Comparison of ENCODE assay signal across 19 cellular contexts in the genomic region with DNA sequence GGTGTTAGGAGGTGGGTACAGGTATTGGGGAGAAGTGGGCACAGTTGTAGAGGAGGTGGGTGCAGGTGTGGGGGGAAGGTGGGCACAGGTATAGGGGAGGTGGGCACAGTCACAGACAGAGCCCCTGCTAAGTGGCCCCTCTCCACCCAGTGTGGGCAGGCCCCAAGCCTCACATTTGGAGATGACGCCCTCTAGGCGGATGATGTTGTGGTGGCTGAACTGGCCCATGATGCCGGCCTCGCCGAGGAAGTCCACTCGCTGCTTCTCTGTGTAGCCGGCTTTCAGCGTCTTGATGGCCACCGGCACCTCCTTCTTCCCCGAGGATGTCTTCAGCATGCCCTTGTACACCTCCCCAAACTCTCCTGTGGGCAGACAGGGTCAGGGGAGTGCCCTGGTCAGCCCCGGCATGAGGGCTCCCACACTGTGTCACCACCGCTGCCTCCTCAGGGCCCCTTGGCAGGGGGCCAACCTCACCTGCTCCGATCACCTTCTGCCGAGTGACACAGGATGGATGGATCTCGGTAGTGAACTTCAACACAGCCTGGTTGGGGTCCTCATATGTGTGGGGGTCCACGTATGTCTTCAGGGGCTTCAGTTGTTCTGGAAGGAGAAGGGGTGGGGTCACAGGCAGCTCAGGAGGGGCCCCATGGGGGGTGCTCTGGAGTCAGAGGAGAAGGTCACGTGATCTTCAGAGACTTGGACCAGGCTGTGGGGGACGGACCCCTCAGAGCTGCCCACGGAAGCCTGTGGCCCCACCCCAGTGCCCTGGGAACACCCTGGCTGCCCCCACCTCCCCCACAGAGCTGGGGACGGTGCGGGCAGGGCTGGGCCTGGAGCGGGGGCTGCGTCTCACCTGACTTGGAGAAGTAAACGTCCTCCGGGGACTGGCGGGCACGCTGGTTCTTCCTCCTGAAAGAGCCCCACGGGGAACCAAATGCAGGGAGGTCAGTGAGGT. TPM values are rescaled to one million over a fixed set of nuclear protein-coding genes. Genes with fewer than 3 reads are reported as not detected.
A peak's percentile ranks its signal among the peaks of the same experiment; 100 is the strongest.
DNase-seq lines count a peak whose midpoint lies in the region; ATAC-seq and TF ChIP-seq lines count a peak whose summit lies in the region.
"Had no signal": no experiment of that assay in that cellular context is flagged by ENCODE, and none has a peak within 500 bp of the region (broad histone marks: within the 10 kb centered on the region; RNA-seq: fewer than 3 reads in every experiment).

No MANE protein-coding gene starts in this region.

- H3K27me3 Mint-ChIP-seq in naive thymus-derived CD4-positive, alpha-beta T cell: no peaks in the 10 kb centered on the region
- H3K27me3 Mint-ChIP-seq in type B pancreatic cell (no peaks in the 10 kb centered on the region), MCF 10A (ENCODE audit: insufficient read depth, unreplicated experiment) (no peaks in the 10 kb centered on the region)
- peaks cover 3% of the 10 kb centered on the region for H3K27me3 Mint-ChIP-seq in activated T-helper 1 cell treated with anti-CD3 and anti-CD28 coated beads, Interleukin-12 subunit alpha, Interleukin-12 subunit beta, Interleukin-2, Interleukin-4 antibody, amounts not matched to agents 30 ng/mL and 10 ng/mL and 1 ng/mL, durations not matched to agents 14 hours and 24 hours and 36 hours (ENCODE audit: insufficient read depth)

- H3K9me3 Mint-ChIP-seq in naive thymus-derived CD4-positive, alpha-beta T cell: no peaks in the 10 kb centered on the region
- H3K9me3 Mint-ChIP-seq in type B pancreatic cell (no peaks in the 10 kb centered on the region), MCF 10A (ENCODE audit: unreplicated experiment) (no peaks in the 10 kb centered on the region)
- no peaks in the 10 kb centered on the region for H3K9me3 Mint-ChIP-seq in activated T-helper 1 cell treated with anti-CD3 and anti-CD28 coated beads, Interleukin-12 subunit alpha, Interleukin-12 subunit beta, Interleukin-2, Interleukin-4 antibody, amounts not matched to agents 30 ng/mL and 10 ng/mL and 1 ng/mL, durations not matched to agents 14 hours and 24 hours and 36 hours
- H3K9me3 Mint-ChIP-seq: CD4-positive, alpha-beta memory T cell had no signal

- CTCF ChIA-PET in naive thymus-derived CD4-positive, alpha-beta T cell (lab: Charles Lee): no interaction called here
- CTCF ChIA-PET in MCF 10A (lab: Yijun Ruan, JAX): interaction anchor here (0.6 to 1.0 kb wide), 2 partner anchors 21 to 107 kb away, joined by 4 to 10 read pairs; no protein-coding TSS in a partner anchor

- no peaks in the 10 kb centered on the region for H3K4me1 Mint-ChIP-seq in naive thymus-derived CD4-positive, alpha-beta T cell
- H3K4me1 Mint-ChIP-seq in type B pancreatic cell (ENCODE audit: unreplicated experiment) (no peaks in the 10 kb centered on the region), MCF 10A (ENCODE audit: insufficient read depth, unreplicated experiment) (peaks cover 9% of the 10 kb centered on the region)
- H3K4me1 Mint-ChIP-seq in activated T-helper 1 cell treated with anti-CD3 and anti-CD28 coated beads, Interleukin-12 subunit alpha, Interleukin-12 subunit beta, Interleukin-2, Interleukin-4 antibody, amounts not matched to agents 30 ng/mL and 10 ng/mL and 1 ng/mL, durations not matched to agents 14 hours and 24 hours and 36 hours (ENCODE audit: low read depth): no peaks in the 10 kb centered on the region
- H3K4me1 Mint-ChIP-seq: CD4-positive, alpha-beta memory T cell had no signal

- peaks cover 95% of the 10 kb centered on the region for H3K36me3 ChIP-seq in RWPE2 (ENCODE audit: low read depth)
- no peaks in the 10 kb centered on the region for H3K36me3 ChIP-seq in naive thymus-derived CD4-positive, alpha-beta T cell (ENCODE audit: control insufficient read depth in 2 of 3, insufficient read depth in 3 of 3, low read length in 3 of 3)
- peaks cover 90% of the 10 kb centered on the region for H3K36me3 ChIP-seq in MG63

- peaks cover 0 to 6% (median 0%) of the 10 kb centered on the region in 5 donors for H3K36me3 Mint-ChIP-seq in naive thymus-derived CD4-positive, alpha-beta T cell
- H3K36me3 Mint-ChIP-seq in type B pancreatic cell (peaks cover 12% of the 10 kb centered on the region), MCF 10A (ENCODE audit: insufficient read depth, unreplicated experiment) (peaks cover 100% of the 10 kb centered on the region)
- H3K36me3 Mint-ChIP-seq in activated T-helper 1 cell treated with anti-CD3 and anti-CD28 coated beads, Interleukin-12 subunit alpha, Interleukin-12 subunit beta, Interleukin-2, Interleukin-4 antibody, amounts not matched to agents 30 ng/mL and 10 ng/mL and 1 ng/mL, durations not matched to agents 14 hours and 24 hours and 36 hours (ENCODE audit: low read depth): no peaks in the 10 kb centered on the region
- H3K36me3 Mint-ChIP-seq: CD4-positive, alpha-beta memory T cell had no signal

- POLR2A ChIA-PET in naive thymus-derived CD4-positive, alpha-beta T cell (lab: Charles Lee): no interaction called here
- POLR2A ChIA-PET in MCF 10A (lab: Yijun Ruan, JAX): no interaction called here

- BruUV-seq in MCF 10A (replicated peaks; lab: Mats Ljungman, UMichigan): no TSS peak

- H3K27ac ChIP-seq in right cardiac atrium (ENCODE audit: low read length) (no peak overlapping the region), RWPE2 (ENCODE audit: poor library complexity, severe bottlenecking) (peak overlapping the region; percentile 99)
- H3K27ac ChIP-seq in naive thymus-derived CD4-positive, alpha-beta T cell (ENCODE audit: low read depth, low read length): no peak overlapping the region
- H3K27ac ChIP-seq: KMS-11, SJSA1 had no signal

- no peak overlapping the region for H3K4me3 Mint-ChIP-seq in naive thymus-derived CD4-positive, alpha-beta T cell
- no peak overlapping the region for H3K4me3 Mint-ChIP-seq in type B pancreatic cell
- no peak overlapping the region for H3K4me3 Mint-ChIP-seq in activated T-helper 1 cell treated with anti-CD3 and anti-CD28 coated beads, Interleukin-12 subunit alpha, Interleukin-12 subunit beta, Interleukin-2, Interleukin-4 antibody, amounts not matched to agents 30 ng/mL and 10 ng/mL and 1 ng/mL, durations not matched to agents 14 hours and 24 hours and 36 hours
- H3K4me3 Mint-ChIP-seq in MCF 10A (ENCODE audit: unreplicated experiment): no peak overlapping the region
- H3K4me3 Mint-ChIP-seq: CD4-positive, alpha-beta memory T cell had no signal

- no peaks in the 10 kb centered on the region for H3K9me3 ChIP-seq in right cardiac atrium (ENCODE audit: control insufficient read depth, low read length)
- no peaks in the 10 kb centered on the region for H3K9me3 ChIP-seq in RWPE2 (ENCODE audit: severe bottlenecking)
- H3K9me3 ChIP-seq in naive thymus-derived CD4-positive, alpha-beta T cell (ENCODE audit: control insufficient read depth in 2 of 3, low read length in 3 of 3): no peaks in the 10 kb centered on the region
- no peaks in the 10 kb centered on the region for H3K9me3 ChIP-seq in MG63
- H3K9me3 ChIP-seq: SJSA1 had no signal

- TF ChIP-seq CTCF in RWPE2 (IDR thresholded peaks at IDR 0.05; ENCODE audit: poor library complexity, severe bottlenecking): no peak
- no peak for TF ChIP-seq CTCF in type B pancreatic cell (conservative IDR thresholded peaks at IDR 0.05)
- no peak for TF ChIP-seq CTCF in MCF 10A (IDR thresholded peaks at IDR 0.05; ENCODE audit: unreplicated experiment)

- DNase-seq in right cardiac atrium: peak in 2 of 3 donors; percentile 34 to 59
- no peak for DNase-seq in Right ventricle myocardium inferior (ENCODE audit: missing footprints)
- no peak for DNase-seq in RWPE2 (ENCODE audit: low spot score)
- DNase-seq in naive thymus-derived CD4-positive, alpha-beta T cell: no peak
- no peak for DNase-seq in type B pancreatic cell (ENCODE audit: extremely low spot score, unreplicated experiment)
- DNase-seq in activated T-helper 1 cell treated with anti-CD3 and anti-CD28 coated beads, Interleukin-12 subunit alpha, Interleukin-12 subunit beta, Interleukin-2, Interleukin-4 antibody, amounts not matched to agents 30 ng/mL and 10 ng/mL and 1 ng/mL, durations not matched to agents 14 hours and 24 hours and 36 hours (ENCODE audit: low spot score): no peak
- no peak for DNase-seq in MCF 10A (ENCODE audit: unreplicated experiment)
- DNase-seq in MG63: no peak
- DNase-seq: GF-D8, GOT3, NCI-H1092 treated with DMSO at 0.1 percent for 48 hours, NCI-H2081 treated with DMSO at 0.1 percent for 48 hours, NCI-H510A, NCI-H748 treated with DMSO at 0.1 percent for 48 hours, OCI-M1, RPMI8226 had no signal

- 82% methylated on average over 28 of the region's 28 CpGs for WGBS in right cardiac atrium

- ATAC-seq in right cardiac atrium (no peak), Right ventricle myocardium inferior (no peak), RWPE2 (ENCODE audit: low read depth) (no peak; the same call in 2 of the 3 replicates)
- ATAC-seq in naive thymus-derived CD4-positive, alpha-beta T cell: peak; percentile 10

- H3K27me3 ChIP-seq in right cardiac atrium (ENCODE audit: control insufficient read depth, insufficient read depth): no peaks in the 10 kb centered on the region
- no peaks in the 10 kb centered on the region for H3K27me3 ChIP-seq in RWPE2 (ENCODE audit: insufficient read depth, poor library complexity, severe bottlenecking)
- no peaks in the 10 kb centered on the region for H3K27me3 ChIP-seq in naive thymus-derived CD4-positive, alpha-beta T cell (ENCODE audit: control insufficient read depth in 2 of 2, insufficient read depth in 2 of 2, low read length in 2 of 2)
- no peaks in the 10 kb centered on the region for H3K27me3 ChIP-seq in MG63
- H3K27me3 ChIP-seq: SJSA1 had no signal

- H3K4me1 ChIP-seq in right cardiac atrium (ENCODE audit: control insufficient read depth, insufficient read depth, low read length) (peaks cover 4% of the 10 kb centered on the region), RWPE2 (ENCODE audit: insufficient read depth, poor library complexity, severe bottlenecking) (no peaks in the 10 kb centered on the region)
- H3K4me1 ChIP-seq in naive thymus-derived CD4-positive, alpha-beta T cell (ENCODE audit: control insufficient read depth in 2 of 2, insufficient read depth in 2 of 2, low read length in 2 of 2): no peaks in the 10 kb centered on the region

- H3K4me3 ChIP-seq in right cardiac atrium (ENCODE audit: low read length) (no peak overlapping the region), RWPE2 (ENCODE audit: severe bottlenecking) (no peak overlapping the region), MG63 (no peak overlapping the region)
- no peak overlapping the region for H3K4me3 ChIP-seq in naive thymus-derived CD4-positive, alpha-beta T cell (ENCODE audit: low read length)
- H3K4me3 ChIP-seq: SJSA1 had no signal

- intact Hi-C loops in right cardiac atrium (cut with DNase I) (loop anchor here in 1 of 4 donors (10.0 kb wide), 1 partner anchor 48 kb away; no protein-coding TSS in a partner anchor), Right ventricle myocardium inferior (cut with DNase I) (no loop called here), MCF 10A (cut with micrococcal nuclease) (no loop called here)
- intact Hi-C loops in naive thymus-derived CD4-positive, alpha-beta T cell (cut with micrococcal nuclease): no loop called here
- intact Hi-C loops in activated T-helper 1 cell treated with anti-CD3 and anti-CD28 coated beads, Interleukin-12 subunit alpha, Interleukin-12 subunit beta, Interleukin-2, Interleukin-4 antibody, amounts not matched to agents 30 ng/mL and 10 ng/mL and 1 ng/mL, durations not matched to agents 14 hours and 24 hours and 36 hours (cut with micrococcal nuclease): no loop called here

- H3K27ac Mint-ChIP-seq in naive thymus-derived CD4-positive, alpha-beta T cell: no peak overlapping the region
- H3K27ac Mint-ChIP-seq in type B pancreatic cell: peak overlapping the region; percentile 53
- H3K27ac Mint-ChIP-seq in activated T-helper 1 cell treated with anti-CD3 and anti-CD28 coated beads, Interleukin-12 subunit alpha, Interleukin-12 subunit beta, Interleukin-2, Interleukin-4 antibody, amounts not matched to agents 30 ng/mL and 10 ng/mL and 1 ng/mL, durations not matched to agents 14 hours and 24 hours and 36 hours: no peak overlapping the region
- no peak overlapping the region for H3K27ac Mint-ChIP-seq in MCF 10A (ENCODE audit: low read depth, unreplicated experiment)
- H3K27ac Mint-ChIP-seq: CD4-positive, alpha-beta memory T cell had no signal

RNA-seq across cellular contexts. Expression of gene EPHA2, which starts 22.6 kb away (rescaled TPM):
- total RNA-seq in right cardiac atrium (10 to 100 TPM in 2 of 4 donors, 1 to 10 TPM in 2; 6.4 to 15.7 (median 9.8) TPM), Right ventricle myocardium inferior (7.3 TPM), type B pancreatic cell (ENCODE audit: low replicate concordance) (40.3 and 77.9 TPM in 2 replicates), MCF 10A (2022) (206 and 248 TPM in 2 replicates)
- 8.6 TPM for polyA plus RNA-seq in right cardiac atrium
- under 1 TPM in 2 of 5 experiments, not detected in 3; 0.59 to 0.61 TPM for total RNA-seq in naive thymus-derived CD4-positive, alpha-beta T cell
- under 1 TPM in 1 of 2 donors, not detected in 1; 0.30 TPM for polyA plus RNA-seq in naive thymus-derived CD4-positive, alpha-beta T cell
- total RNA-seq in activated T-helper 1 cell treated with anti-CD3 and anti-CD28 coated beads, Interleukin-12 subunit alpha, Interleukin-12 subunit beta, Interleukin-2, Interleukin-4 antibody, amounts not matched to agents 30 ng/mL and 10 ng/mL and 1 ng/mL, durations not matched to agents 14 hours and 24 hours and 36 hours: not detected in 2 replicates
- total RNA-seq in MG63 (2014; rRNA removed; shearing (Covaris generic); ENCODE audit: low replicate concordance): 68.4 and 80.5 TPM in 2 replicates
- total RNA-seq: CD4-positive, alpha-beta memory T cell had no signal
- polyA plus RNA-seq: CD4-positive, alpha-beta memory T cell had no signal

RNA-seq across cellular contexts. Expression of gene FAM131C, which starts 59.8 kb away (rescaled TPM):
- total RNA-seq in right cardiac atrium (1 to 10 TPM; 2.6 to 6.1 (median 4.5) TPM), Right ventricle myocardium inferior (5.9 TPM), type B pancreatic cell (ENCODE audit: low replicate concordance) (1.4 and 3.1 TPM in 2 replicates), MCF 10A (2022) (0.20 TPM in 1 of 2 replicates, not detected in the other)
- polyA plus RNA-seq in right cardiac atrium: 11.5 TPM
- total RNA-seq in naive thymus-derived CD4-positive, alpha-beta T cell: 1 to 10 TPM in 1 of 5 experiments, not detected in 4; 1.3 TPM
- not detected for polyA plus RNA-seq in naive thymus-derived CD4-positive, alpha-beta T cell
- total RNA-seq in activated T-helper 1 cell treated with anti-CD3 and anti-CD28 coated beads, Interleukin-12 subunit alpha, Interleukin-12 subunit beta, Interleukin-2, Interleukin-4 antibody, amounts not matched to agents 30 ng/mL and 10 ng/mL and 1 ng/mL, durations not matched to agents 14 hours and 24 hours and 36 hours: 0.56 and 0.57 TPM in 2 replicates
- total RNA-seq in MG63 (2014; rRNA removed; shearing (Covaris generic); ENCODE audit: low replicate concordance): 0.15 and 2.1 TPM in 2 replicates
- total RNA-seq: CD4-positive, alpha-beta memory T cell had no signal

Comparison
In these comparisons a context has a peak if more than half of its experiments do, and no peak if none do; other contexts are left out.
1. DNase-seq: peak in right cardiac atrium (2 of 3); none in Right ventricle myocardium inferior (single experiment), RWPE2 (single experiment), naive thymus-derived CD4-positive, alpha-beta T cell (0 of 9), type B pancreatic cell (single experiment), activated T-helper 1 cell treated with anti-CD3 and anti-CD28 coated beads, Interleukin-12 subunit alpha, Interleukin-12 subunit beta, Interleukin-2, Interleukin-4 antibody, amounts not matched to agents 30 ng/mL and 10 ng/mL and 1 ng/mL, durations not matched to agents 14 hours and 24 hours and 36 hours (single experiment), MCF 10A (single experiment) and MG63 (single experiment).